ENCODE assay signal across 18 cellular contexts in genomic region chr10:114513397-114513796, GRCh38.
A peak's percentile ranks its signal among the peaks of the same experiment; 100 is the strongest.
DNase-seq lines count a peak whose midpoint lies in the region; ATAC-seq and TF ChIP-seq lines count a peak whose summit lies in the region.
"Had no signal": no experiment of that assay in that cellular context is flagged by ENCODE, and none has a peak within 500 bp of the region (broad histone marks: within the 10 kb centered on the region; RNA-seq: fewer than 3 reads in every experiment).

No MANE protein-coding gene starts in this region.

- no peaks in the 10 kb centered on the region for H3K27me3 Mint-ChIP-seq in activated CD4-positive, alpha-beta memory T cell treated with anti-CD3 and anti-CD28 coated beads for 36 hours
- H3K27me3 Mint-ChIP-seq in activated CD4-positive, alpha-beta memory T cell treated with anti-CD3 and anti-CD28 coated beads, Interleukin-2, amount 10 ng/mL, durations not matched to agents 7 days and 5 days = no peaks in the 10 kb centered on the region
- no peaks in the 10 kb centered on the region for H3K27me3 Mint-ChIP-seq in CD4-positive, CD25-positive, alpha-beta regulatory T cell
- H3K27me3 Mint-ChIP-seq in glutamatergic neuron (ENCODE audit: unreplicated experiment) = no peaks in the 10 kb centered on the region
- H3K27me3 Mint-ChIP-seq: stimulated activated naive B cell treated with anti-CD40 and anti-IgM and Interleukin-4, amounts not matched to agents 10 μg/mL and 1 μg/mL and 100 μg/mL, for 72 hours had no signal

- H3K27ac ChIP-seq in CD4-positive, CD25-positive, alpha-beta regulatory T cell (ENCODE audit: insufficient read depth, low read length, poor library complexity, severe bottlenecking) = peak overlapping the region; percentile 34
- H3K27ac ChIP-seq in mucosa of rectum (ENCODE audit: low read depth in 2 of 2, low read length in 2 of 2) (peak overlapping the region; percentile 66 to 73), vagina (no peak overlapping the region)
- H3K27ac ChIP-seq: A549, epithelial cell of prostate, KMS-11, lower lobe of right lung had no signal

- TF ChIP-seq POLR2A in vagina (IDR thresholded peaks at IDR 0.05) = no peak

- H3K27ac Mint-ChIP-seq in activated CD4-positive, alpha-beta memory T cell treated with anti-CD3 and anti-CD28 coated beads for 36 hours = peak overlapping the region; percentile 42
- H3K27ac Mint-ChIP-seq in activated CD4-positive, alpha-beta memory T cell treated with anti-CD3 and anti-CD28 coated beads, Interleukin-2, amount 10 ng/mL, durations not matched to agents 7 days and 5 days = no peak overlapping the region
- H3K27ac Mint-ChIP-seq in CD4-positive, CD25-positive, alpha-beta regulatory T cell = peak overlapping the region; percentile 82 to 89 (median 85)
- H3K27ac Mint-ChIP-seq in activated naive CD4-positive, alpha-beta T cell treated with anti-CD3 and anti-CD28 coated beads, Interleukin-2, amount 50 U/mL, for 72 hours = peak overlapping the region; percentile 9 to 91
- no peak overlapping the region for H3K27ac Mint-ChIP-seq in glutamatergic neuron (ENCODE audit: unreplicated experiment)
- H3K27ac Mint-ChIP-seq: dendritic cell treated with granulocyte-macrophage colony-stimulating factor and Interleukin-4, amounts not matched to agents 40 ng/mL and 50 ng/mL, for 4 days; stimulated activated naive B cell treated with anti-CD40 and anti-IgM and Interleukin-4, amounts not matched to agents 10 μg/mL and 1 μg/mL and 100 μg/mL, for 72 hours had no signal

- CTCF ChIA-PET in activated CD4-positive, alpha-beta memory T cell treated with anti-CD3 and anti-CD28 coated beads for 36 hours (lab: Charles Lee) = interaction anchor here (1.0 to 1.3 kb wide), 3 partner anchors 27 to 180 kb away, joined by 3 read pairs; no protein-coding TSS in a partner anchor
- CTCF ChIA-PET in activated CD4-positive, alpha-beta memory T cell treated with anti-CD3 and anti-CD28 coated beads, Interleukin-2, amount 10 ng/mL, durations not matched to agents 7 days and 5 days (lab: Charles Lee) = interaction anchor here (0.9 kb wide), 1 partner anchor 10 kb away, joined by 3 read pairs; no protein-coding TSS in a partner anchor

- no peaks in the 10 kb centered on the region for H3K9me3 ChIP-seq in CD4-positive, CD25-positive, alpha-beta regulatory T cell (ENCODE audit: control insufficient read depth in 2 of 2, low read length in 2 of 2)
- no peaks in the 10 kb centered on the region for H3K9me3 ChIP-seq in mucosa of rectum (ENCODE audit: control insufficient read depth in 2 of 2, low read length in 2 of 2)
- no peaks in the 10 kb centered on the region for H3K9me3 ChIP-seq in vagina
- H3K9me3 ChIP-seq: A549, HAP-1, lower lobe of right lung had no signal

- peak; percentile 31 to 52 for ATAC-seq in CD4-positive, CD25-positive, alpha-beta regulatory T cell (ENCODE audit: low read depth in 2 of 2)
- ATAC-seq in activated naive CD4-positive, alpha-beta T cell treated with anti-CD3 and anti-CD28 coated beads, Interleukin-2, amount 50 U/mL, for 72 hours = peak; percentile 28 to 36
- no peak for ATAC-seq in omental fat pad (ENCODE audit: low FRiP score)
- ATAC-seq: A549; activated CD4-positive, CD25-positive, alpha-beta regulatory T cell treated with anti-CD3 and anti-CD28 coated beads, Interleukin-2, amount 50 U/mL, for 24 hours; lower lobe of right lung; stimulated activated naive B cell treated with anti-CD40 and anti-IgM and Interleukin-4, amounts not matched to agents 10 μg/mL and 1 μg/mL and 100 μg/mL, for 72 hours had no signal

- DNase-seq in activated CD4-positive, alpha-beta memory T cell treated with anti-CD3 and anti-CD28 coated beads for 36 hours = no peak
- no peak for DNase-seq in activated CD4-positive, alpha-beta memory T cell treated with anti-CD3 and anti-CD28 coated beads, Interleukin-2, amount 10 ng/mL, durations not matched to agents 7 days and 5 days
- peak in 1 of 3 donors; percentile 43 for DNase-seq in CD4-positive, CD25-positive, alpha-beta regulatory T cell
- DNase-seq in activated naive CD4-positive, alpha-beta T cell treated with anti-CD3 and anti-CD28 coated beads, Interleukin-2, amount 50 U/mL, for 72 hours (ENCODE audit: low spot score in 2 of 2) = no peak
- DNase-seq in vagina (ENCODE audit: extremely low spot score in 2 of 2) (no peak), omental fat pad (ENCODE audit: low spot score) (no peak), glutamatergic neuron (no peak)
- DNase-seq: lower lobe of right lung; NCI-H1105; stimulated activated naive B cell treated with anti-CD40 and anti-IgM and Interleukin-4, amounts not matched to agents 10 μg/mL and 1 μg/mL and 100 μg/mL, for 72 hours had no signal

- peak overlapping the region; percentile 27 for H3K4me3 ChIP-seq in CD4-positive, CD25-positive, alpha-beta regulatory T cell (ENCODE audit: low read depth, low read length)
- H3K4me3 ChIP-seq in mucosa of rectum (ENCODE audit: low read length in 2 of 2) (no peak overlapping the region), vagina (no peak overlapping the region)
- H3K4me3 ChIP-seq: A549, HAP-1, lower lobe of right lung had no signal

- H3K9me3 Mint-ChIP-seq in activated CD4-positive, alpha-beta memory T cell treated with anti-CD3 and anti-CD28 coated beads for 36 hours = no peaks in the 10 kb centered on the region
- H3K9me3 Mint-ChIP-seq in activated CD4-positive, alpha-beta memory T cell treated with anti-CD3 and anti-CD28 coated beads, Interleukin-2, amount 10 ng/mL, durations not matched to agents 7 days and 5 days = peaks cover 3% of the 10 kb centered on the region
- H3K9me3 Mint-ChIP-seq in CD4-positive, CD25-positive, alpha-beta regulatory T cell = peaks cover 0 to 2% (median 0%) of the 10 kb centered on the region in 7 donors
- peaks cover 2 to 6% of the 10 kb centered on the region in 2 donors for H3K9me3 Mint-ChIP-seq in activated naive CD4-positive, alpha-beta T cell treated with anti-CD3 and anti-CD28 coated beads, Interleukin-2, amount 50 U/mL, for 72 hours
- no peaks in the 10 kb centered on the region for H3K9me3 Mint-ChIP-seq in glutamatergic neuron (ENCODE audit: unreplicated experiment)
- H3K9me3 Mint-ChIP-seq: dendritic cell treated with granulocyte-macrophage colony-stimulating factor and Interleukin-4, amounts not matched to agents 40 ng/mL and 50 ng/mL, for 4 days; neural crest cell had no signal

- peaks cover 7% of the 10 kb centered on the region for H3K36me3 ChIP-seq in CD4-positive, CD25-positive, alpha-beta regulatory T cell (ENCODE audit: control insufficient read depth, insufficient read depth, low read length)
- H3K36me3 ChIP-seq in mucosa of rectum (ENCODE audit: control insufficient read depth in 2 of 2, insufficient read depth in 2 of 2, low read length in 2 of 2) = no peaks in the 10 kb centered on the region
- no peaks in the 10 kb centered on the region for H3K36me3 ChIP-seq in vagina
- H3K36me3 ChIP-seq: HAP-1, lower lobe of right lung had no signal

- no peaks in the 10 kb centered on the region for H3K27me3 ChIP-seq in CD4-positive, CD25-positive, alpha-beta regulatory T cell (ENCODE audit: control insufficient read depth, insufficient read depth, low read length)
- H3K27me3 ChIP-seq in mucosa of rectum (ENCODE audit: control insufficient read depth in 2 of 2, insufficient read depth in 2 of 2, low read length in 2 of 2) (no peaks in the 10 kb centered on the region), vagina (no peaks in the 10 kb centered on the region)

- peak overlapping the region; percentile 20 to 45 for H3K9ac ChIP-seq in mucosa of rectum (ENCODE audit: low read depth in 1 of 2, low read length in 2 of 2)
- H3K9ac ChIP-seq: KMS-11 had no signal

- POLR2A ChIA-PET in activated CD4-positive, alpha-beta memory T cell treated with anti-CD3 and anti-CD28 coated beads for 36 hours (lab: Charles Lee) = interaction anchor here (0.7 to 1.4 kb wide), 2 partner anchors 13 kb away, joined by 3 to 8 read pairs; no protein-coding TSS in a partner anchor
- POLR2A ChIA-PET in activated CD4-positive, alpha-beta memory T cell treated with anti-CD3 and anti-CD28 coated beads, Interleukin-2, amount 10 ng/mL, durations not matched to agents 7 days and 5 days (lab: Charles Lee) = interaction anchor here (1.2 to 7.8 kb wide), 2 partner anchors 12 to 13 kb away, joined by 3 to 58 read pairs; no protein-coding TSS in a partner anchor

- peak overlapping the region; percentile 45 for H3K4me3 Mint-ChIP-seq in activated CD4-positive, alpha-beta memory T cell treated with anti-CD3 and anti-CD28 coated beads for 36 hours
- no peak overlapping the region for H3K4me3 Mint-ChIP-seq in activated CD4-positive, alpha-beta memory T cell treated with anti-CD3 and anti-CD28 coated beads, Interleukin-2, amount 10 ng/mL, durations not matched to agents 7 days and 5 days
- H3K4me3 Mint-ChIP-seq in CD4-positive, CD25-positive, alpha-beta regulatory T cell = peak overlapping the region; percentile 18 to 72 (median 46)
- H3K4me3 Mint-ChIP-seq in glutamatergic neuron (ENCODE audit: unreplicated experiment) = no peak overlapping the region
- H3K4me3 Mint-ChIP-seq: dendritic cell treated with granulocyte-macrophage colony-stimulating factor and Interleukin-4, amounts not matched to agents 40 ng/mL and 50 ng/mL, for 4 days; neural crest cell; stimulated activated naive B cell treated with anti-CD40 and anti-IgM and Interleukin-4, amounts not matched to agents 10 μg/mL and 1 μg/mL and 100 μg/mL, for 72 hours had no signal

- H3K4me1 Mint-ChIP-seq in activated CD4-positive, alpha-beta memory T cell treated with anti-CD3 and anti-CD28 coated beads for 36 hours (ENCODE audit: low read depth) = peaks cover 78% of the 10 kb centered on the region
- H3K4me1 Mint-ChIP-seq in activated CD4-positive, alpha-beta memory T cell treated with anti-CD3 and anti-CD28 coated beads, Interleukin-2, amount 10 ng/mL, durations not matched to agents 7 days and 5 days = peaks cover 50% of the 10 kb centered on the region
- H3K4me1 Mint-ChIP-seq in CD4-positive, CD25-positive, alpha-beta regulatory T cell = peaks cover 32 to 92% (median 64%) of the 10 kb centered on the region in 4 donors
- no peaks in the 10 kb centered on the region for H3K4me1 Mint-ChIP-seq in glutamatergic neuron (ENCODE audit: low read depth, unreplicated experiment)

- peaks cover 15% of the 10 kb centered on the region for H3K36me3 Mint-ChIP-seq in activated CD4-positive, alpha-beta memory T cell treated with anti-CD3 and anti-CD28 coated beads for 36 hours
- H3K36me3 Mint-ChIP-seq in activated CD4-positive, alpha-beta memory T cell treated with anti-CD3 and anti-CD28 coated beads, Interleukin-2, amount 10 ng/mL, durations not matched to agents 7 days and 5 days (ENCODE audit: low read depth) = peaks cover 25% of the 10 kb centered on the region
- H3K36me3 Mint-ChIP-seq in CD4-positive, CD25-positive, alpha-beta regulatory T cell = peaks cover 49% of the 10 kb centered on the region
- peaks cover 4 to 40% of the 10 kb centered on the region in 2 donors for H3K36me3 Mint-ChIP-seq in activated naive CD4-positive, alpha-beta T cell treated with anti-CD3 and anti-CD28 coated beads, Interleukin-2, amount 50 U/mL, for 72 hours
- no peaks in the 10 kb centered on the region for H3K36me3 Mint-ChIP-seq in glutamatergic neuron (ENCODE audit: unreplicated experiment)

- peaks cover 28% of the 10 kb centered on the region for H3K4me1 ChIP-seq in CD4-positive, CD25-positive, alpha-beta regulatory T cell (ENCODE audit: control insufficient read depth, insufficient read depth, low read length, poor library complexity, severe bottlenecking)
- H3K4me1 ChIP-seq in mucosa of rectum (ENCODE audit: control insufficient read depth in 2 of 2, insufficient read depth in 2 of 2, low read length in 2 of 2) = peaks cover 13 to 20% of the 10 kb centered on the region in 2 donors
- peaks cover 21% of the 10 kb centered on the region for H3K4me1 ChIP-seq in vagina

- TF ChIP-seq CTCF in vagina (IDR thresholded peaks at IDR 0.05) (no peak), omental fat pad (IDR thresholded peaks at IDR 0.05) (no peak), glutamatergic neuron (IDR thresholded peaks at IDR 0.05; ENCODE audit: partially characterized antibody, unreplicated experiment) (no peak)

- intact Hi-C loops in activated CD4-positive, alpha-beta memory T cell treated with anti-CD3 and anti-CD28 coated beads for 36 hours (cut with micrococcal nuclease) = loop anchor here (1.0 kb wide), 1 partner anchor 11 kb away; no protein-coding TSS in a partner anchor
- intact Hi-C loops in vagina (cut with DNase I) = no loop called here

Comparison
In these comparisons a context has a peak if more than half of its experiments do, and no peak if none do; other contexts are left out.
1. H3K27ac Mint-ChIP-seq: peak in activated CD4-positive, alpha-beta memory T cell treated with anti-CD3 and anti-CD28 coated beads for 36 hours (single experiment), CD4-positive, CD25-positive, alpha-beta regulatory T cell (3 of 3) and activated naive CD4-positive, alpha-beta T cell treated with anti-CD3 and anti-CD28 coated beads, Interleukin-2, amount 50 U/mL, for 72 hours (2 of 2); none in activated CD4-positive, alpha-beta memory T cell treated with anti-CD3 and anti-CD28 coated beads, Interleukin-2, amount 10 ng/mL, durations not matched to agents 7 days and 5 days (single experiment) and glutamatergic neuron (single experiment).
2. H3K4me3 Mint-ChIP-seq: peak in activated CD4-positive, alpha-beta memory T cell treated with anti-CD3 and anti-CD28 coated beads for 36 hours (single experiment) and CD4-positive, CD25-positive, alpha-beta regulatory T cell (4 of 4); none in activated CD4-positive, alpha-beta memory T cell treated with anti-CD3 and anti-CD28 coated beads, Interleukin-2, amount 10 ng/mL, durations not matched to agents 7 days and 5 days (single experiment) and glutamatergic neuron (single experiment).